26 cellular contexts compared by ENCODE assay signal in genomic region chr1:15196069-15196468, GRCh38. TPM values are rescaled to one million over a fixed set of nuclear protein-coding genes. Genes with fewer than 3 reads are reported as not detected.
"Had no signal": no experiment of that assay in that cellular context is flagged by ENCODE, and none has a peak within 500 bp of the region (broad histone marks: within the 10 kb centered on the region; RNA-seq: fewer than 3 reads in every experiment).

No MANE protein-coding gene starts in this region.

- H3K27me3 ChIP-seq: adrenal gland, gastroesophageal sphincter, hepatocyte, testis, transverse colon had no signal

- H3K9me3 ChIP-seq: adrenal gland, gastroesophageal sphincter, psoas muscle, testis, transverse colon had no signal

- ATAC-seq: activated CD4-positive, CD25-positive, alpha-beta regulatory T cell treated with anti-CD3 and anti-CD28 coated beads, Interleukin-2, amount 50 U/mL, for 24 hours; gastroesophageal sphincter; naive thymus-derived CD4-positive, alpha-beta T cell; psoas muscle had no signal

- H3K27ac ChIP-seq: gastroesophageal sphincter, parathyroid adenoma, psoas muscle, testis had no signal

- DNase-seq: activated CD4-positive, alpha-beta T cell treated with anti-CD3 and anti-CD28 coated beads for 48 hours; activated CD4-positive, alpha-beta T cell treated with anti-CD3 and anti-CD28 coated beads, Interleukin-2, amount 50 U/mL, for 48 hours; activated CD8-positive, alpha-beta memory T cell treated with anti-CD3 and anti-CD28 coated beads for 24 hours; activated naive CD4-positive, alpha-beta T cell treated with anti-CD3 and anti-CD28 coated beads for 36 hours; activated naive CD8-positive, alpha-beta T cell treated with anti-CD3 and anti-CD28 coated beads for 36 hours; kidney; left colon; midbrain; naive thymus-derived CD4-positive, alpha-beta T cell; stimulated activated CD4-positive, alpha-beta T cell treated with anti-CD3 and anti-CD28 coated beads, Interleukin-1b, Interleukin-23, amount 100 ng/mL, for 48 hours; stimulated activated CD4-positive, alpha-beta T cell treated with anti-CD3 and anti-CD28 coated beads, Interleukin-4, amount 100 ng/mL, for 4 hours; stimulated activated CD8-positive, alpha-beta memory T cell treated with anti-CD3 and anti-CD28 coated beads, Interleukin-4, amount 100 ng/mL, for 48 hours; stimulated activated naive CD4-positive, alpha-beta T cell; SW 1271; T-helper 9 cell; transverse colon had no signal

- FAIRE-seq: kidney, TTC549 had no signal

- H3K4me1 ChIP-seq: parathyroid adenoma, psoas muscle had no signal

- H3K79me2 ChIP-seq: parathyroid adenoma had no signal

- H2AFZ ChIP-seq: hepatocyte, parathyroid adenoma had no signal

- H3K4me2 ChIP-seq: smooth muscle cell had no signal

- H3K9ac ChIP-seq: parathyroid adenoma had no signal

- H3K36me3 ChIP-seq: adrenal gland, gastroesophageal sphincter, transverse colon had no signal

- H3K4me3 ChIP-seq: adrenal gland, gastroesophageal sphincter, hepatocyte, psoas muscle, smooth muscle cell, testis, transverse colon had no signal

RNA-seq across cellular contexts. Expression of gene TMEM51, which starts 42.5 kb away (rescaled TPM):
- total RNA-seq: activated naive CD8-positive, alpha-beta T cell treated with anti-CD3 and anti-CD28 coated beads for 36 hours had no signal
- polyA plus RNA-seq: naive thymus-derived CD4-positive, alpha-beta T cell had no signal

RNA-seq across cellular contexts. Expression of gene FHAD1, which starts 51.0 kb away (rescaled TPM):
- total RNA-seq: activated T-helper 1 cell treated with anti-CD3 and anti-CD28 coated beads, Interleukin-12 subunit alpha, Interleukin-12 subunit beta, Interleukin-2, Interleukin-4 antibody, amounts not matched to agents 30 ng/mL and 10 ng/mL and 1 ng/mL, durations not matched to agents 14 hours and 24 hours and 36 hours; smooth muscle cell had no signal
- polyA plus RNA-seq: naive thymus-derived CD4-positive, alpha-beta T cell had no signal
